11 cellular contexts compared by ENCODE assay signal in genomic region chr11:23078289-23078971, GRCh38.
DNase-seq lines count a peak whose midpoint lies in the region; ATAC-seq, FAIRE-seq and TF ChIP-seq lines count a peak whose summit lies in the region.
"Had no signal": no experiment of that assay in that cellular context is flagged by ENCODE, and none has a peak within 500 bp of the region (broad histone marks: within the 10 kb centered on the region; RNA-seq: fewer than 3 reads in every experiment).

No MANE protein-coding gene starts in this region.

- H3K9me3 ChIP-seq in lower lobe of right lung (no peaks in the 10 kb centered on the region), testis (no peaks in the 10 kb centered on the region), ascending aorta (no peaks in the 10 kb centered on the region)

- intact Hi-C loops in lower lobe of right lung (cut with DNase I) = no loop called here
- intact Hi-C loops in testis (cut with DNase I; ENCODE audit: low total_unique reads) = no loop called here
- intact Hi-C loops in ascending aorta (cut with DNase I) = no loop called here

- TF ChIP-seq CTCF in lower lobe of right lung (IDR thresholded peaks at IDR 0.05) (no peak), testis (IDR thresholded peaks at IDR 0.05) (no peak), ascending aorta (IDR thresholded peaks at IDR 0.05) (no peak)

- no peak for TF ChIP-seq POLR2A in testis (IDR thresholded peaks at IDR 0.05)

- H3K27ac ChIP-seq in lower lobe of right lung (no peak overlapping the region), testis (no peak overlapping the region), ascending aorta (no peak overlapping the region)

- H3K36me3 ChIP-seq in lower lobe of right lung = no peaks in the 10 kb centered on the region
- no peaks in the 10 kb centered on the region for H3K36me3 ChIP-seq in testis (ENCODE audit: low read depth, missing control alignments)
- H3K36me3 ChIP-seq in ascending aorta = no peaks in the 10 kb centered on the region

- peak; percentile 37 for ATAC-seq in GM19328 (IDR thresholded peaks at IDR 0.05; ENCODE audit: unreplicated experiment)
- ATAC-seq in HG02885 (IDR thresholded peaks at IDR 0.05; ENCODE audit: poor library complexity, unreplicated experiment) = peak; percentile 67
- ATAC-seq in lower lobe of right lung = no peak

- peak; percentile 54 for FAIRE-seq in RCC 7860 (lab: Jason Lieb, UNC)
- FAIRE-seq: GM12891 had no signal

- H3K4me3 ChIP-seq in lower lobe of right lung (no peak overlapping the region), testis (no peak overlapping the region), ascending aorta (no peak overlapping the region)

- H3K4me1 ChIP-seq in lower lobe of right lung (no peaks in the 10 kb centered on the region), testis (no peaks in the 10 kb centered on the region), ascending aorta (no peaks in the 10 kb centered on the region)

- H3K27me3 ChIP-seq in lower lobe of right lung (ENCODE audit: low read depth) (no peaks in the 10 kb centered on the region), testis (no peaks in the 10 kb centered on the region), ascending aorta (no peaks in the 10 kb centered on the region)

- DNase-seq in RCC 7860 (ENCODE audit: low spot score) (peak; percentile 21), renal cortical epithelial cell (ENCODE audit: low read depth) (peak; percentile 46), hippocampal formation (lab: John Stamatoyannopoulos, UW) (no peak), lower lobe of right lung (no peak), testis (no peak), ascending aorta (ENCODE audit: low spot score in 2 of 2) (no peak)
- DNase-seq: endodermal cell, NCI-H526 had no signal

- WGBS in testis, 2 donors = 86 to 88% methylated on average over 5 of the region's 5 CpGs

Comparison
In these comparisons a context has a peak if more than half of its experiments do, and no peak if none do; other contexts are left out.
1. ATAC-seq: peak in GM19328 (single experiment) and HG02885 (single experiment); none in lower lobe of right lung (0 of 2).
2. DNase-seq: peak in RCC 7860 (single experiment) and renal cortical epithelial cell (single experiment); none in hippocampal formation (0 of 2), lower lobe of right lung (single experiment), testis (single experiment) and ascending aorta (0 of 2).